Comparison of ENCODE assay signal across 8 cellular contexts in genomic region chr17:7613769-7614421, GRCh38. TPM values are rescaled to one million over a fixed set of nuclear protein-coding genes. Genes with fewer than 3 reads are reported as not detected.
DNase-seq lines count a peak whose midpoint lies in the region; ATAC-seq and TF ChIP-seq lines count a peak whose summit lies in the region.

No MANE protein-coding gene starts in this region.

- intact Hi-C loops in activated T-helper 1 cell treated with anti-CD3 and anti-CD28 coated beads, Interleukin-12 subunit alpha, Interleukin-12 subunit beta, Interleukin-2, Interleukin-4 antibody, amounts not matched to agents 30 ng/mL and 10 ng/mL and 1 ng/mL, durations not matched to agents 14 hours and 24 hours and 36 hours (cut with micrococcal nuclease), result loop anchor here (1.0 kb wide), 1 partner anchor 210 kb away; the partner anchor contains the start of gene TMEM256
- intact Hi-C loops in stomach (cut with DNase I; ENCODE audit: low total_unique reads), result no loop called here

- peak overlapping the region; percentile 86 for H3K4me3 ChIP-seq in AG04450 (ENCODE audit: low read depth, low read length)
- peak overlapping the region; percentile 91 for H3K4me3 ChIP-seq in iPS-18a (ENCODE audit: low read length)
- peak overlapping the region; percentile 86 to 92 (median 90) for H3K4me3 ChIP-seq in stomach

- H3K4me1 ChIP-seq in iPS-18a (ENCODE audit: control insufficient read depth, low read depth, low read length), result peaks cover 18% of the 10 kb centered on the region
- peaks cover 24 to 50% (median 41%) of the 10 kb centered on the region in 4 donors for H3K4me1 ChIP-seq in stomach

- TF ChIP-seq CTCF in AG04450 (IDR thresholded peaks at IDR 0.05; ENCODE audit: low read depth, low read length) (no peak), stomach (IDR thresholded peaks at IDR 0.05) (no peak)

- no peak for DNase-seq in AG04450 (ENCODE audit: low read depth, low spot score)
- peak; percentile 37 for DNase-seq in HCEC 1CT
- DNase-seq in activated T-helper 1 cell treated with anti-CD3 and anti-CD28 coated beads, Interleukin-12 subunit alpha, Interleukin-12 subunit beta, Interleukin-2, Interleukin-4 antibody, amounts not matched to agents 30 ng/mL and 10 ng/mL and 1 ng/mL, durations not matched to agents 14 hours and 24 hours and 36 hours (ENCODE audit: low spot score), result no peak
- DNase-seq in stomach, result no peak
- no peak for DNase-seq in GM19240 (ENCODE audit: insufficient read length, low spot score)
- no peak for DNase-seq in GM19238 (ENCODE audit: insufficient read length, low spot score)

- H3K27me3 Mint-ChIP-seq in activated T-helper 1 cell treated with anti-CD3 and anti-CD28 coated beads, Interleukin-12 subunit alpha, Interleukin-12 subunit beta, Interleukin-2, Interleukin-4 antibody, amounts not matched to agents 30 ng/mL and 10 ng/mL and 1 ng/mL, durations not matched to agents 14 hours and 24 hours and 36 hours (ENCODE audit: insufficient read depth), result no peaks in the 10 kb centered on the region

- peak overlapping the region; percentile 85 for H3K4me3 Mint-ChIP-seq in activated T-helper 1 cell treated with anti-CD3 and anti-CD28 coated beads, Interleukin-12 subunit alpha, Interleukin-12 subunit beta, Interleukin-2, Interleukin-4 antibody, amounts not matched to agents 30 ng/mL and 10 ng/mL and 1 ng/mL, durations not matched to agents 14 hours and 24 hours and 36 hours

- H3K27me3 ChIP-seq in AG04450 (ENCODE audit: control insufficient read depth, insufficient read depth, low read length) (no peaks in the 10 kb centered on the region), iPS-18a (ENCODE audit: control insufficient read depth, insufficient read depth, low read length) (no peaks in the 10 kb centered on the region), stomach (no peaks in the 10 kb centered on the region)

- peak overlapping the region; percentile 80 for H3K27ac ChIP-seq in AG04450 (ENCODE audit: low read depth, low read length)
- H3K27ac ChIP-seq in iPS-18a (ENCODE audit: low read length), result no peak overlapping the region
- H3K27ac ChIP-seq in stomach, result peak overlapping the region; percentile 88 to 99 (median 97)

- peak overlapping the region; percentile 51 for H3K9ac ChIP-seq in iPS-18a (ENCODE audit: low read length)

- no peak for ATAC-seq in HG03045 (IDR thresholded peaks at IDR 0.05; ENCODE audit: unreplicated experiment)

- peak overlapping the region; percentile 79 for H3K27ac Mint-ChIP-seq in activated T-helper 1 cell treated with anti-CD3 and anti-CD28 coated beads, Interleukin-12 subunit alpha, Interleukin-12 subunit beta, Interleukin-2, Interleukin-4 antibody, amounts not matched to agents 30 ng/mL and 10 ng/mL and 1 ng/mL, durations not matched to agents 14 hours and 24 hours and 36 hours

- no peak for TF ChIP-seq EP300 in stomach (IDR thresholded peaks at IDR 0.05)

- WGBS in stomach, 5 donors, result 2 to 12% (median 5%) methylated on average over 14 to 19 of the region's 19 CpGs

- H3K4me1 Mint-ChIP-seq in activated T-helper 1 cell treated with anti-CD3 and anti-CD28 coated beads, Interleukin-12 subunit alpha, Interleukin-12 subunit beta, Interleukin-2, Interleukin-4 antibody, amounts not matched to agents 30 ng/mL and 10 ng/mL and 1 ng/mL, durations not matched to agents 14 hours and 24 hours and 36 hours (ENCODE audit: low read depth), result peaks cover 38% of the 10 kb centered on the region

- H3K36me3 ChIP-seq in iPS-18a (ENCODE audit: control insufficient read depth, low read depth, low read length) (peaks cover 6% of the 10 kb centered on the region), stomach (peaks cover 4 to 14% (median 9%) of the 10 kb centered on the region in 4 donors)

- no peaks in the 10 kb centered on the region; the same call in 1 of the 2 replicates for H3K9me3 ChIP-seq in AG04450 (ENCODE audit: control insufficient read depth, insufficient read depth, low read length)
- no peaks in the 10 kb centered on the region for H3K9me3 ChIP-seq in iPS-18a (ENCODE audit: control insufficient read depth, low read depth, low read length)
- H3K9me3 ChIP-seq in stomach, result no peaks in the 10 kb centered on the region

- no peak for TF ChIP-seq POLR2A in stomach (IDR thresholded peaks at IDR 0.05)

- no peaks in the 10 kb centered on the region for H3K9me3 Mint-ChIP-seq in activated T-helper 1 cell treated with anti-CD3 and anti-CD28 coated beads, Interleukin-12 subunit alpha, Interleukin-12 subunit beta, Interleukin-2, Interleukin-4 antibody, amounts not matched to agents 30 ng/mL and 10 ng/mL and 1 ng/mL, durations not matched to agents 14 hours and 24 hours and 36 hours

- CTCF ChIA-PET in AG04450 (lab: Charles Lee), result interaction anchor here (0.8 to 4.1 kb wide), 6 partner anchors 14 to 75 kb away, joined by 3 to 29 read pairs (median 13); partner anchors contain the start of genes ATP1B2, SAT2, SOX15 and TP53

- H3K36me3 Mint-ChIP-seq in activated T-helper 1 cell treated with anti-CD3 and anti-CD28 coated beads, Interleukin-12 subunit alpha, Interleukin-12 subunit beta, Interleukin-2, Interleukin-4 antibody, amounts not matched to agents 30 ng/mL and 10 ng/mL and 1 ng/mL, durations not matched to agents 14 hours and 24 hours and 36 hours (ENCODE audit: low read depth), result peaks cover 11% of the 10 kb centered on the region

- POLR2A ChIA-PET in AG04450 (lab: Yijun Ruan, JAX), result interaction anchor here (0.8 to 2.6 kb wide), 5 partner anchors 9 to 73 kb away, joined by 3 to 20 read pairs (median 3); partner anchors contain the start of genes SAT2, TP53 and WRAP53

RNA-seq across cellular contexts. Expression of gene FXR2, which starts 0.8 kb away (rescaled TPM):
- 24.6 and 29.4 TPM in 2 replicates for polyA plus RNA-seq in AG04450 (2011; rRNA removed)
- polyA minus RNA-seq in AG04450 (2011; rRNA and poly(A)+ RNA removed), result 53.5 and 70.1 TPM in 2 replicates
- 59.5 and 63.6 TPM in 2 replicates for total RNA-seq in activated T-helper 1 cell treated with anti-CD3 and anti-CD28 coated beads, Interleukin-12 subunit alpha, Interleukin-12 subunit beta, Interleukin-2, Interleukin-4 antibody, amounts not matched to agents 30 ng/mL and 10 ng/mL and 1 ng/mL, durations not matched to agents 14 hours and 24 hours and 36 hours
- 10 to 100 TPM; 11.0 to 33.3 (median 23.3) TPM for total RNA-seq in stomach
- polyA plus RNA-seq in stomach, result 10 to 100 TPM; 22.7 to 28.5 (median 23.2) TPM

RNA-seq across cellular contexts. Expression of gene SAT2, which starts 13.7 kb away (rescaled TPM):
- 54.1 and 61.5 TPM in 2 replicates for polyA plus RNA-seq in AG04450 (2011; rRNA removed)
- polyA minus RNA-seq in AG04450 (2011; rRNA and poly(A)+ RNA removed), result 12.3 and 12.5 TPM in 2 replicates
- total RNA-seq in activated T-helper 1 cell treated with anti-CD3 and anti-CD28 coated beads, Interleukin-12 subunit alpha, Interleukin-12 subunit beta, Interleukin-2, Interleukin-4 antibody, amounts not matched to agents 30 ng/mL and 10 ng/mL and 1 ng/mL, durations not matched to agents 14 hours and 24 hours and 36 hours, result 23.8 and 24.0 TPM in 2 replicates
- 100 to 1,000 TPM in 2 of 5 donors, 10 to 100 TPM in 3; 11.6 to 235 (median 42.6) TPM for total RNA-seq in stomach
- 100 to 1,000 TPM; 126 to 209 (median 184) TPM for polyA plus RNA-seq in stomach

RNA-seq across cellular contexts. Expression of gene SHBG, which starts 16.0 kb away (rescaled TPM):
- polyA plus RNA-seq in AG04450 (2011; rRNA removed), result 0.35 and 0.50 TPM in 2 replicates
- polyA minus RNA-seq in AG04450 (2011; rRNA and poly(A)+ RNA removed), result 0.28 TPM in 1 of 2 replicates, not detected in the other
- total RNA-seq in activated T-helper 1 cell treated with anti-CD3 and anti-CD28 coated beads, Interleukin-12 subunit alpha, Interleukin-12 subunit beta, Interleukin-2, Interleukin-4 antibody, amounts not matched to agents 30 ng/mL and 10 ng/mL and 1 ng/mL, durations not matched to agents 14 hours and 24 hours and 36 hours, result 0.20 TPM in 1 of 2 replicates, not detected in the other
- 1 to 10 TPM in 1 of 5 donors, not detected in 4; 1.2 TPM for total RNA-seq in stomach
- polyA plus RNA-seq in stomach, result under 1 TPM in 2 of 3 donors, not detected in 1; 0.20 to 0.37 TPM

RNA-seq across cellular contexts. Expression of gene SOX15, which starts 24.0 kb away (rescaled TPM):
- 0.24 and 0.29 TPM in 2 replicates for polyA plus RNA-seq in AG04450 (2011; rRNA removed)
- 0.17 TPM in 1 of 2 replicates, not detected in the other for polyA minus RNA-seq in AG04450 (2011; rRNA and poly(A)+ RNA removed)
- 0.20 and 0.78 TPM in 2 replicates for total RNA-seq in activated T-helper 1 cell treated with anti-CD3 and anti-CD28 coated beads, Interleukin-12 subunit alpha, Interleukin-12 subunit beta, Interleukin-2, Interleukin-4 antibody, amounts not matched to agents 30 ng/mL and 10 ng/mL and 1 ng/mL, durations not matched to agents 14 hours and 24 hours and 36 hours
- total RNA-seq in stomach, result 1 to 10 TPM in 1 of 5 donors, not detected in 4; 1.7 TPM
- 10 to 100 TPM in 1 of 3 donors, under 1 TPM in 2; 0.76 to 48.1 (median 0.81) TPM for polyA plus RNA-seq in stomach

RNA-seq across cellular contexts. Expression of gene MPDU1, which starts 30.2 kb away (rescaled TPM):
- polyA plus RNA-seq in AG04450 (2011; rRNA removed), result 128 and 131 TPM in 2 replicates
- polyA minus RNA-seq in AG04450 (2011; rRNA and poly(A)+ RNA removed), result 79.9 and 99.2 TPM in 2 replicates
- total RNA-seq in activated T-helper 1 cell treated with anti-CD3 and anti-CD28 coated beads, Interleukin-12 subunit alpha, Interleukin-12 subunit beta, Interleukin-2, Interleukin-4 antibody, amounts not matched to agents 30 ng/mL and 10 ng/mL and 1 ng/mL, durations not matched to agents 14 hours and 24 hours and 36 hours, result 108 and 111 TPM in 2 replicates
- total RNA-seq in stomach, result 100 to 1,000 TPM in 3 of 5 donors, 10 to 100 TPM in 2; 64.8 to 188 (median 117) TPM
- 10 to 100 TPM; 27.2 to 67.4 (median 64.0) TPM for polyA plus RNA-seq in stomach
